Comparison of ENCODE assay signal across 9 cellular contexts in the genomic region with DNA sequence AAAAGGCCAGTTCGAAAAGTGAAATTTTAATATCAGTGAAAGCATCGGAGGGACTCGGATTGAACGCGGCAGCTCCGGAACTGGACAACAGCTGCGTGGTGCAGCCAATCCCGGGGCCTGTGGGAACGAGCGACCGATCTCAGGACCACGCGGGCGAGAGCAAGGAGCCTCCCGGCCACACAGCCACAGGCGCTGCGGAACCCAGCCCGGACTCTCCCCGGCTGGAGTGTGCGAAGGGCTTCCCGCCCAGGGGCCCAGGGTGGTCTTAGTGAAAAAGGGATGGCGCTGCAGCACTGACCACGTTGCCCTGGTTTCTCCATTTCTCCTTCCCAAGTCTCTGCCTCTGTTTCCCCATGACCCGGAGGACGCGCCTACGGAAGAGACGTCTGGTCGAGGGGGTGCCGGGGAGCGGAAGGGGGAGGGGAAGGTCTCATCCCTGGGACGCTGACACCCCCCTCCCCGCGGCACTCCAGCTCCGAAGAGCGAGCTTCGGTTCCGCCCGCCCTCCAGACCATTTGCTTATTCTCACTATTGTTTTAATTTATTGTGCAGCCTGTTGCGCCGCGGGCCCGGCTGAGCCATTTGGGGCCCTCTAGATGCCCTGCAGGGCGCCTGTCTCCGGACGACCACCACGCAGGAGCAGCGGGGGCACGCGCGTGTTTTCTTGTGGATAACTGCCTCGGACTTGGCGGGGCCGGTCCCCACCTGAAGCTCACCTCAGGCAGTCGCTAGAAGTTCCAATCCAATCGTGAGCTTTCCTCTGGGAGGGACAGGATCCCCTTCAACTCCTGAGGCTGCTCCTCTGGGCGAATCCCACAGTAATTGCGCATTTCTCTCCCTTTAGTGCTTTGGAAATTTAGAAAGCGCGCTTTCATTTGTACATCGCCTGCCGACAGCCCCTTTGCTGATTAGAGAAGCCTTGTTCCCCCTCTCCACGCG.
DNase-seq lines count a peak whose midpoint lies in the region; ATAC-seq and TF ChIP-seq lines count a peak whose summit lies in the region.
"Had no signal": no experiment of that assay in that cellular context is flagged by ENCODE, and none has a peak within 500 bp of the region (broad histone marks: within the 10 kb centered on the region; RNA-seq: fewer than 3 reads in every experiment).

No MANE protein-coding gene starts in this region.

- H3K27me3 ChIP-seq in ascending aorta (peaks cover 36% of the 10 kb centered on the region), tibial artery (peaks cover 6 to 76% of the 10 kb centered on the region in 2 donors)

- H3K4me1 ChIP-seq in ascending aorta (peaks cover 0 to 12% of the 10 kb centered on the region in 2 donors), mesodermal cell (ENCODE audit: control insufficient read depth, insufficient read depth, low read length, poor library complexity, severe bottlenecking) (peaks cover 14% of the 10 kb centered on the region), tibial artery (peaks cover 0 to 36% (median 30%) of the 10 kb centered on the region in 4 donors)

- ATAC-seq in activated T-cell treated with anti-CD3 and anti-CD28 coated beads, Interleukin-2, amount 50 U/mL, for 4 hours: no peak
- no peak for ATAC-seq in HG03280 (IDR thresholded peaks at IDR 0.05; ENCODE audit: unreplicated experiment)
- no peak for ATAC-seq in GM21529 (IDR thresholded peaks at IDR 0.05; ENCODE audit: unreplicated experiment)

- H3K4me3 Mint-ChIP-seq in activated T-cell treated with anti-CD3 and anti-CD28 coated beads, Interleukin-2, amount 50 U/mL, for 4 hours: peak overlapping the region; percentile 33

- no peaks in the 10 kb centered on the region for H3K36me3 ChIP-seq in ascending aorta
- no peaks in the 10 kb centered on the region for H3K36me3 ChIP-seq in mesodermal cell (ENCODE audit: control insufficient read depth, insufficient read depth, low read length)
- no peaks in the 10 kb centered on the region for H3K36me3 ChIP-seq in tibial artery

- TF ChIP-seq CTCF in ascending aorta (IDR thresholded peaks at IDR 0.05): no peak
- TF ChIP-seq CTCF in tibial artery (IDR thresholded peaks at IDR 0.05): no peak

- H3K9me3 ChIP-seq in ascending aorta (no peaks in the 10 kb centered on the region), mesodermal cell (ENCODE audit: control insufficient read depth, low read length) (no peaks in the 10 kb centered on the region), tibial artery (no peaks in the 10 kb centered on the region)

- 1% methylated on average over 34 to 35 of the region's 64 CpGs for WGBS in mesodermal cell (ENCODE audit: insufficient coverage in 2 of 2), 2 experiments

- H3K4me3 ChIP-seq in ascending aorta (peak overlapping the region; percentile 44 to 61), mesodermal cell (ENCODE audit: extremely low read depth, insufficient read depth, low read length, poor library complexity, severe bottlenecking) (peak overlapping the region; percentile 30), tibial artery (peak overlapping the region; percentile 21 to 52)

- intact Hi-C loops in ascending aorta (cut with DNase I) (no loop called here), tibial artery (cut with DNase I; ENCODE audit: low total_unique reads) (loop anchor here (10.0 kb wide), 1 partner anchor 1685 kb away; no protein-coding TSS in a partner anchor)

- H3K9me3 Mint-ChIP-seq in activated T-cell treated with anti-CD3 and anti-CD28 coated beads, Interleukin-2, amount 50 U/mL, for 4 hours: no peaks in the 10 kb centered on the region

- no peak for DNase-seq in activated T-cell treated with anti-CD3 and anti-CD28 coated beads, Interleukin-2, amount 50 U/mL, for 4 hours
- DNase-seq in activated T-cell treated with anti-CD3 and anti-CD28 coated beads, Interleukin-2, amount 50 U/mL, for 1 hour: no peak
- DNase-seq in ascending aorta (ENCODE audit: low spot score in 2 of 2) (no peak), tibial artery (no peak), dedifferentiated amniotic fluid mesenchymal stem cell (ENCODE audit: extremely low spot score) (no peak)
- DNase-seq: DMS 273 treated with DMSO at 0.1 percent for 48 hours had no signal

- no peaks in the 10 kb centered on the region for H3K36me3 Mint-ChIP-seq in activated T-cell treated with anti-CD3 and anti-CD28 coated beads, Interleukin-2, amount 50 U/mL, for 4 hours (ENCODE audit: insufficient read depth)

- H3K27me3 Mint-ChIP-seq in activated T-cell treated with anti-CD3 and anti-CD28 coated beads, Interleukin-2, amount 50 U/mL, for 4 hours (ENCODE audit: low read depth): peaks cover 75% of the 10 kb centered on the region

- H3K27ac ChIP-seq in ascending aorta: no peak overlapping the region
- H3K27ac ChIP-seq in mesodermal cell (ENCODE audit: low read depth, low read length, severe bottlenecking): no peak overlapping the region
- H3K27ac ChIP-seq in tibial artery: no peak overlapping the region

- H3K4me1 Mint-ChIP-seq in activated T-cell treated with anti-CD3 and anti-CD28 coated beads, Interleukin-2, amount 50 U/mL, for 4 hours (ENCODE audit: low read depth): peaks cover 40% of the 10 kb centered on the region
